Comparison of ENCODE assay signal across 1 cellular context in genomic region chr17:68343976-68344375, GRCh38.
TF ChIP-seq lines count a peak whose summit lies in the region.

No MANE protein-coding gene starts in this region.

TF ChIP-seq in HCT116, 20 proteins besides CTCF, POLR2A, EP300 and RAD21 (continued from another document):
- TF ChIP-seq REST (IDR thresholded peaks at IDR 0.05; ENCODE audit: low read depth), result no peak
- TF ChIP-seq SRF (IDR thresholded peaks at IDR 0.05; ENCODE audit: low read depth), result no peak
- TF ChIP-seq ELF1 (IDR thresholded peaks at IDR 0.05; ENCODE audit: borderline replicate concordance, low read depth), result no peak
- no peak for TF ChIP-seq CBX3 (IDR thresholded peaks at IDR 0.05; ENCODE audit: low read depth)
- no peak for TF ChIP-seq SP1 (IDR thresholded peaks at IDR 0.05; ENCODE audit: low read depth)
- no peak for TF ChIP-seq POLR2AphosphoS5 (IDR thresholded peaks at IDR 0.05; ENCODE audit: low read depth, low read length)
- TF ChIP-seq TCF7L2 (IDR thresholded peaks at IDR 0.05; ENCODE audit: borderline replicate concordance, extremely low read depth, insufficient read depth, insufficient read length), result no peak
- TF ChIP-seq ZBTB33 (IDR thresholded peaks at IDR 0.05; ENCODE audit: extremely low read depth, insufficient replicate concordance, low read length), result no peak
- TF ChIP-seq FOSL1 (IDR thresholded peaks at IDR 0.05; ENCODE audit: low read depth), result no peak
- no peak for TF ChIP-seq ZFX (IDR thresholded peaks at IDR 0.05)
- no peak for TF ChIP-seq CEBPB (IDR thresholded peaks at IDR 0.05; ENCODE audit: low read depth)
- TF ChIP-seq JUND (IDR thresholded peaks at IDR 0.05), result no peak
- TF ChIP-seq SIN3A (IDR thresholded peaks at IDR 0.05; ENCODE audit: low read depth), result no peak
- no peak for TF ChIP-seq EZH2phosphoT487 (IDR thresholded peaks at IDR 0.05; ENCODE audit: borderline replicate concordance)
- TF ChIP-seq ATF3 (IDR thresholded peaks at IDR 0.05), result no peak
- TF ChIP-seq ZNF274 (IDR thresholded peaks at IDR 0.05; ENCODE audit: low read depth, low read length), result no peak
